ENCODE assay signal across 8 cellular contexts in the genomic region with DNA sequence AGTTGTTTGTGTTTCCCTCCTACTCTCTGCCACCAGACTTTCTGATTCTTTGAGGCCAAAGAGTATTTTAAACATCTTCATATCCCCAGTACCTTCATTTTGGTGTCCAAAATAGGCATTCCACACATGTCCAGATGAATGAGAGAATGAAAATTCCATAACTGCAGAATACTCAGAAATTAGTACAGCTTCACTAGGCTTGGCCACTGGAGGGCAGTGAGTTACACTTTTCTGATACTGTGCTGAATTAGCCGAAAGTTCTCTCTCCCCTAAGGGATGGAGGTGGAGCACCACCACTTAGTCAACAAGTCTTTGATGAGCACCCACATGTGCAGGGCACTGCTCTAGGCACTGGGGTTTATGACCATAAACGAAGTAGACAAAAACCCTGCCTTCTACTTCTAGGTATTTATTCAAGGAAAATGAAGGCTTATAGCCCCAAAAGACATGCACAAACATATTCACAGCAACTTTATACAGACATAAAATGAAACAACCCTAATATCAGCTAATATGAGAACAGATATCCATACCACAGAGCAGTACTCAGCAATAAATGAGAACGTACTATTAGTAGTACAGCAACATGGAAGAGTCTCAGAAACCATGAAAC. TPM values are rescaled to one million over a fixed set of nuclear protein-coding genes. Genes with fewer than 3 reads are reported as not detected.
DNase-seq lines count a peak whose midpoint lies in the region; ATAC-seq and TF ChIP-seq lines count a peak whose summit lies in the region.

No MANE protein-coding gene starts in this region.

- no peaks in the 10 kb centered on the region for H3K9me3 ChIP-seq in WERI-Rb-1 (ENCODE audit: severe bottlenecking)
- no peaks in the 10 kb centered on the region for H3K9me3 ChIP-seq in heart right ventricle

- 57 to 71% methylated on average over 3 of the region's 3 CpGs for WGBS in heart right ventricle, 2 donors

- peak in 3 of 8 donors; percentile 33 to 51 (median 40) for ATAC-seq in heart right ventricle
- ATAC-seq in stimulated activated naive CD8-positive, alpha-beta T cell treated with anti-CD3 and anti-CD28 coated beads, Interleukin-15, Interleukin-2, amounts not matched to agents 100 U/mL and 50 U/mL, for 24 hours = peak; percentile 46

- peak; percentile 4 for DNase-seq in DMS79 treated with DMSO at 0.1 percent for 48 hours (lab: John Stamatoyannopoulos, UW)
- no peak for DNase-seq in DMS79 (lab: John Stamatoyannopoulos, UW)
- peak; percentile 26 for DNase-seq in HPDE6-E6E7 (ENCODE audit: extremely low spot score)
- peak; percentile 55 for DNase-seq in WERI-Rb-1
- DNase-seq in heart right ventricle = no peak
- DNase-seq in stimulated activated naive CD8-positive, alpha-beta T cell treated with anti-CD3 and anti-CD28 coated beads, Interleukin-15, Interleukin-2, amounts not matched to agents 100 U/mL and 50 U/mL, for 24 hours = peak; percentile 5
- no peak for DNase-seq in KG1 (lab: John Stamatoyannopoulos, UW)
- DNase-seq in NCI-H1436 (lab: John Stamatoyannopoulos, UW) = no peak

- H3K36me3 ChIP-seq in WERI-Rb-1 = peaks cover 35% of the 10 kb centered on the region
- H3K36me3 ChIP-seq in heart right ventricle = peaks cover 0 to 80% (median 13%) of the 10 kb centered on the region in 9 donors

- no peak overlapping the region for H3K4me3 ChIP-seq in WERI-Rb-1 (ENCODE audit: low read depth, low read length)
- no peak overlapping the region for H3K4me3 ChIP-seq in heart right ventricle

- TF ChIP-seq CTCF in WERI-Rb-1 (IDR thresholded peaks at IDR 0.05; ENCODE audit: low read depth, low read length) (peak; percentile 81), heart right ventricle (IDR thresholded peaks at IDR 0.05) (peak in 7 of 9 donors; percentile 6 to 62 (median 47))

- intact Hi-C loops in heart right ventricle (cut with DNase I) = no loop called here

- no peak overlapping the region for H3K27ac ChIP-seq in WERI-Rb-1
- H3K27ac ChIP-seq in heart right ventricle = no peak overlapping the region

- H3K27me3 ChIP-seq in WERI-Rb-1 (ENCODE audit: insufficient read depth, low read depth, severe bottlenecking) (no peaks in the 10 kb centered on the region), heart right ventricle (no peaks in the 10 kb centered on the region)

- H3K4me1 ChIP-seq in heart right ventricle = peaks cover 0 to 12% (median 8%) of the 10 kb centered on the region in 9 donors

RNA-seq across cellular contexts. Expression of gene TMEM217, which starts 46.1 kb away (rescaled TPM):
- 1 to 10 TPM in 1 of 10 donors, under 1 TPM in 7, not detected in 2; 0.20 to 1.1 (median 0.41) TPM for total RNA-seq in heart right ventricle
- under 1 TPM; 0.29 to 0.64 TPM for polyA plus RNA-seq in heart right ventricle

RNA-seq across cellular contexts. Expression of gene TBC1D22B, which starts 46.4 kb away (rescaled TPM):
- 1 to 10 TPM; 5.4 to 8.1 (median 6.6) TPM for total RNA-seq in heart right ventricle
- 1 to 10 TPM; 5.0 to 5.8 TPM for polyA plus RNA-seq in heart right ventricle

RNA-seq across cellular contexts. Expression of gene RNF8, which starts 49.8 kb away (rescaled TPM):
- 10 to 100 TPM; 12.9 to 17.5 (median 15.0) TPM for total RNA-seq in heart right ventricle
- polyA plus RNA-seq in heart right ventricle = 10 to 100 TPM in 1 of 2 donors, 1 to 10 TPM in 1; 9.5 to 10.8 TPM

Comparison
In these comparisons a context has a peak if more than half of its experiments do, and no peak if none do; other contexts are left out.
1. DNase-seq: peak in DMS79 treated with DMSO at 0.1 percent for 48 hours (single experiment), HPDE6-E6E7 (single experiment), WERI-Rb-1 (single experiment) and stimulated activated naive CD8-positive, alpha-beta T cell treated with anti-CD3 and anti-CD28 coated beads, Interleukin-15, Interleukin-2, amounts not matched to agents 100 U/mL and 50 U/mL, for 24 hours (single experiment); none in DMS79 (single experiment), heart right ventricle (0 of 2), KG1 (single experiment) and NCI-H1436 (single experiment).